22 cellular contexts compared by ENCODE assay signal in genomic region chr12:125164541-125164940, GRCh38. TPM values are rescaled to one million over a fixed set of nuclear protein-coding genes. Genes with fewer than 3 reads are reported as not detected.
"Had no signal": no experiment of that assay in that cellular context is flagged by ENCODE, and none has a peak within 500 bp of the region (broad histone marks: within the 10 kb centered on the region; RNA-seq: fewer than 3 reads in every experiment).

No MANE protein-coding gene starts in this region.

- H3K4me1 Mint-ChIP-seq: naive thymus-derived CD8-positive, alpha-beta T cell; stimulated activated naive B cell treated with anti-CD40 and anti-IgM and Interleukin-4, amounts not matched to agents 10 μg/mL and 1 μg/mL and 100 μg/mL, for 72 hours had no signal

- ATAC-seq: naive thymus-derived CD8-positive, alpha-beta T cell; right cardiac atrium; right lobe of liver; stimulated activated effector memory CD8-positive, alpha-beta T cell treated with anti-CD3 and anti-CD28 coated beads, Interleukin-12 subunit alpha, Interleukin-12 subunit beta, amount 100 ng/mL, for 72 hours; stimulated activated naive B cell treated with anti-CD40 and anti-IgM and Interleukin-4, amounts not matched to agents 10 μg/mL and 1 μg/mL and 100 μg/mL, for 72 hours had no signal

- DNase-seq: naive B cell; naive thymus-derived CD8-positive, alpha-beta T cell; nephron progenitor cell; occipital lobe; ovary; right cardiac atrium; right lobe of liver; sigmoid colon; small intestine; stimulated activated CD4-positive, alpha-beta T cell treated with anti-CD3 and anti-CD28 coated beads, Interleukin-15, amount 100 ng/mL, for 24 hours; stimulated activated CD4-positive, alpha-beta T cell treated with anti-CD3 and anti-CD28 coated beads, Interleukin-2, amount 100 ng/mL, for 24 hours; stimulated activated CD4-positive, alpha-beta T cell treated with anti-CD3 and anti-CD28 coated beads, Interleukin-2, amount 100 ng/mL, for 48 hours; stimulated activated CD4-positive, alpha-beta T cell treated with anti-CD3 and anti-CD28 coated beads, Interleukin-4, amount 100 ng/mL, for 24 hours; stimulated activated naive B cell treated with anti-CD40 and anti-IgM and Interleukin-4, amounts not matched to agents 10 μg/mL and 1 μg/mL and 100 μg/mL, for 72 hours; stimulated activated naive CD4-positive, alpha-beta T cell treated with Interleukin-2 at 50 U/mL for 16 hours; stomach; thyroid gland; trophoblast cell; upper lobe of left lung had no signal

- H3K9me3 Mint-ChIP-seq: natural killer cell treated with Interleukin-12 subunit alpha and Interleukin-12 subunit beta and Interleukin-15 and Interleukin-18, amount 100 ng/mL, for 72 hours; neural crest cell; stimulated activated effector memory CD8-positive, alpha-beta T cell treated with anti-CD3 and anti-CD28 coated beads, Interleukin-12 subunit alpha, Interleukin-12 subunit beta, amount 100 ng/mL, for 72 hours; stimulated activated naive B cell treated with anti-CD40 and anti-IgM and Interleukin-4, amounts not matched to agents 10 μg/mL and 1 μg/mL and 100 μg/mL, for 72 hours had no signal

- H3K27ac Mint-ChIP-seq: naive B cell; naive thymus-derived CD8-positive, alpha-beta T cell; natural killer cell treated with Interleukin-12 subunit alpha and Interleukin-12 subunit beta and Interleukin-15 and Interleukin-18, amount 100 ng/mL, for 72 hours; nephron progenitor cell; stimulated activated effector memory CD8-positive, alpha-beta T cell treated with anti-CD3 and anti-CD28 coated beads, Interleukin-12 subunit alpha, Interleukin-12 subunit beta, amount 100 ng/mL, for 72 hours; stimulated activated naive B cell treated with anti-CD40 and anti-IgM and Interleukin-4, amounts not matched to agents 10 μg/mL and 1 μg/mL and 100 μg/mL, for 72 hours had no signal

- H3K4me3 Mint-ChIP-seq: naive B cell; naive thymus-derived CD8-positive, alpha-beta T cell; natural killer cell treated with Interleukin-12 subunit alpha and Interleukin-12 subunit beta and Interleukin-15 and Interleukin-18, amount 100 ng/mL, for 72 hours; nephron progenitor cell; neural crest cell; stimulated activated effector memory CD8-positive, alpha-beta T cell treated with anti-CD3 and anti-CD28 coated beads, Interleukin-12 subunit alpha, Interleukin-12 subunit beta, amount 100 ng/mL, for 72 hours; stimulated activated naive B cell treated with anti-CD40 and anti-IgM and Interleukin-4, amounts not matched to agents 10 μg/mL and 1 μg/mL and 100 μg/mL, for 72 hours had no signal

RNA-seq across cellular contexts. Expression of gene TMEM132B, which starts 21.6 kb away (rescaled TPM):
- total RNA-seq: naive thymus-derived CD8-positive, alpha-beta T cell; natural killer cell treated with Interleukin-12 subunit alpha and Interleukin-12 subunit beta and Interleukin-15 and Interleukin-18, amount 100 ng/mL, for 72 hours had no signal
